In genomic region chr16:83744521-83744981, GRCh38 we compare ENCODE assay signal across 9 cellular contexts.
A peak's percentile ranks its signal among the peaks of the same experiment; 100 is the strongest.
DNase-seq lines count a peak whose midpoint lies in the region; ATAC-seq and TF ChIP-seq lines count a peak whose summit lies in the region.
"Had no signal": no experiment of that assay in that cellular context is flagged by ENCODE, and none has a peak within 500 bp of the region (broad histone marks: within the 10 kb centered on the region; RNA-seq: fewer than 3 reads in every experiment).

No MANE protein-coding gene starts in this region.

- CTCF ChIA-PET in SK-N-SH (lab: Yijun Ruan, JAX) = no interaction called here

- H3K27me3 ChIP-seq in SK-N-SH (ENCODE audit: insufficient read depth) = no peaks in the 10 kb centered on the region

- H4K20me1 ChIP-seq in SK-N-SH (ENCODE audit: insufficient read depth) = no peaks in the 10 kb centered on the region

- TF ChIP-seq CTCF in SK-N-SH (IDR thresholded peaks at IDR 0.05) = no peak

- no peaks in the 10 kb centered on the region for H3K9me3 ChIP-seq in SK-N-SH

- DNase-seq in NCI-H460 (ENCODE audit: extremely low read depth, low read depth) (peak; percentile 60), head of caudate nucleus (peak in 38 of 42 donors; percentile 6 to 85 (median 42)), putamen (ENCODE audit: low spot score) (peak; percentile 71), SK-N-SH (no peak)
- no peak for DNase-seq in NK-92 treated with Interleukin-12 subunit alpha and Interleukin-12 subunit beta, amount 100 ng/mL, for 24 hours (lab: John Stamatoyannopoulos, UW)

- no peak overlapping the region for H3K4me3 ChIP-seq in SK-N-SH (ENCODE audit: low read depth in 2 of 2, low read length in 1 of 2)

- H2AFZ ChIP-seq in SK-N-SH (ENCODE audit: low read depth) = no peak overlapping the region

- H3F3A ChIP-seq in SK-N-SH (replicated peaks; ENCODE audit: insufficient read depth) = no peaks in the 10 kb centered on the region

- H3K4me1 ChIP-seq in SK-N-SH (ENCODE audit: control insufficient read depth in 1 of 2, insufficient read depth in 2 of 2, low read depth in 1 of 2, low read length in 1 of 2) = peaks cover 0 to 10% of the 10 kb centered on the region in 2 experiments; a peak in 1 of 4 replicates

- H3K36me3 ChIP-seq in SK-N-SH (replicated peaks in 1 of 2; ENCODE audit: control insufficient read depth in 1 of 2, insufficient read depth in 2 of 2, low read length in 1 of 2) = no peaks in the 10 kb centered on the region

- no peak for TF ChIP-seq RAD21 in SK-N-SH (IDR thresholded peaks at IDR 0.05; ENCODE audit: low read length)

- intact Hi-C loops in head of caudate nucleus (cut with DNase I) = no loop called here

- no peaks in the 10 kb centered on the region for H3K9me2 ChIP-seq in SK-N-SH

- whole genome bisulfite sequencing in SK-N-SH (ENCODE audit: low lambda C conversion rate) = 36% methylated on average over 4 of the region's 9 CpGs

- H3K9ac ChIP-seq in SK-N-SH = no peak overlapping the region

- peak; percentile 61 for ATAC-seq in GM18909 (IDR thresholded peaks at IDR 0.05; ENCODE audit: poor library complexity, unreplicated experiment)
- no peak for ATAC-seq in GM18873 (IDR thresholded peaks at IDR 0.05; ENCODE audit: low FRiP score, unreplicated experiment)
- ATAC-seq in HG02623 (IDR thresholded peaks at IDR 0.05; ENCODE audit: unreplicated experiment) = no peak

- TF ChIP-seq EP300 in SK-N-SH (IDR thresholded peaks at IDR 0.05; ENCODE audit: borderline replicate concordance in 1 of 2, low read depth in 1 of 2, low read length in 1 of 2) = no peak

- H3K4me2 ChIP-seq in SK-N-SH = no peak overlapping the region

- POLR2A ChIA-PET in SK-N-SH (lab: Yijun Ruan, JAX) = no interaction called here

- H3K79me2 ChIP-seq in SK-N-SH (ENCODE audit: insufficient read depth) = no peaks in the 10 kb centered on the region

- H3K27ac ChIP-seq in SK-N-SH (ENCODE audit: low read depth in 2 of 2, low read length in 1 of 2) = no peak overlapping the region
- H3K27ac ChIP-seq: epithelial cell of prostate had no signal

TF ChIP-seq in SK-N-SH, 30 proteins besides CTCF, POLR2A, EP300 and RAD21:
- no peak for TF ChIP-seq RXRA (IDR thresholded peaks at IDR 0.05; ENCODE audit: borderline replicate concordance, low read depth)
- no peak for TF ChIP-seq MEF2A (IDR thresholded peaks at IDR 0.05; ENCODE audit: borderline replicate concordance, low read depth)
- TF ChIP-seq CHD2 (IDR thresholded peaks at IDR 0.05; ENCODE audit: low read length, partially characterized antibody) = no peak
- TF ChIP-seq SIN3A (IDR thresholded peaks at IDR 0.05; ENCODE audit: borderline replicate concordance, low read depth, low read length) = no peak
- no peak for TF ChIP-seq USF1 (IDR thresholded peaks at IDR 0.05; ENCODE audit: borderline replicate concordance, low read depth)
- TF ChIP-seq TAF1 (IDR thresholded peaks at IDR 0.05; ENCODE audit: borderline replicate concordance, low read depth, low read length) = no peak
- TF ChIP-seq FOSL2 (IDR thresholded peaks at IDR 0.05; ENCODE audit: borderline replicate concordance, low read depth) = no peak
- no peak for TF ChIP-seq FOXM1 (IDR thresholded peaks at IDR 0.05; ENCODE audit: low read depth)
- TF ChIP-seq JUND (IDR thresholded peaks at IDR 0.05) = no peak

Comparison
In these comparisons a context has a peak if more than half of its experiments do, and no peak if none do; other contexts are left out.
1. DNase-seq: peak in NCI-H460 (single experiment), head of caudate nucleus (38 of 42) and putamen (single experiment); none in NK-92 treated with Interleukin-12 subunit alpha and Interleukin-12 subunit beta, amount 100 ng/mL, for 24 hours (single experiment) and SK-N-SH (single experiment).